ENCODE assay signal across 13 cellular contexts in the genomic region with DNA sequence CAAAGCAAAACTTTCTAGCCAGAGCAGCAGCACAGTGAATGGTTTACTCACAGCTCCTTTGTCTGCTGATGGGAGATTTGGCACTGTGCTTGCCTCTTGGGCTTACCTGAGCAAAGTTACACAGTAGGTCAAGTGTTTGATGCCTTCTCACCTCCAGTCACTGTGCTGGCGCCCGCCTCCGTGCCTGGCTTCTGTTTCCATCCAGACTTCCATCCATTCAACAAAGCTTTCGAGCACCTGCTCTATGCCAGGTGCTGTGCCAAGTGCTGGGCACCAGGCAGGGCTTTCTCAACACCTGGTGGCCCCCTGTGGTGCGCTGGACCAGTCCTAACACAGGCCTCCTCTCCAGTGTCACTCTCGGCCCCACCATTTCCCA.
DNase-seq lines count a peak whose midpoint lies in the region; ATAC-seq and TF ChIP-seq lines count a peak whose summit lies in the region.
"Had no signal": no experiment of that assay in that cellular context is flagged by ENCODE, and none has a peak within 500 bp of the region (broad histone marks: within the 10 kb centered on the region; RNA-seq: fewer than 3 reads in every experiment).

No MANE protein-coding gene starts in this region.

- peak in 6 of 8 donors; percentile 1 to 23 (median 4) for ATAC-seq in heart right ventricle
- no peak for ATAC-seq in GM19395 (IDR thresholded peaks at IDR 0.05; ENCODE audit: unreplicated experiment)
- no peak for ATAC-seq in GM21515 (IDR thresholded peaks at IDR 0.05; ENCODE audit: unreplicated experiment)
- ATAC-seq in HG02610 (IDR thresholded peaks at IDR 0.05; ENCODE audit: unreplicated experiment): no peak
- ATAC-seq: GM12878 had no signal

- TF ChIP-seq CTCF in heart right ventricle (IDR thresholded peaks at IDR 0.05) (no peak), prostate gland (IDR thresholded peaks at IDR 0.05) (no peak), GM13976 (IDR thresholded peaks at IDR 0.05; ENCODE audit: borderline replicate concordance, control extremely low read depth, extremely low read depth, insufficient read depth, missing control alignments) (no peak)

- 62 to 70% methylated on average over 6 of the region's 6 CpGs for WGBS in heart right ventricle, 2 donors
- WGBS in prostate gland: 48% methylated on average over 6 of the region's 6 CpGs

- TF ChIP-seq POLR2A in prostate gland (IDR thresholded peaks at IDR 0.05): no peak

- H3K4me1 ChIP-seq in heart right ventricle (peaks cover 2 to 43% (median 12%) of the 10 kb centered on the region in 9 donors), prostate gland (replicated peaks) (no peaks in the 10 kb centered on the region)

- no peaks in the 10 kb centered on the region for H3K36me3 ChIP-seq in heart right ventricle
- H3K36me3 ChIP-seq in prostate gland: no peaks in the 10 kb centered on the region
- H3K36me3 ChIP-seq: MG63 had no signal

- in situ Hi-C loops in GM13976 (cut with MboI; ENCODE audit: low sequenced_read_pairs, unreplicated experiment): loop anchor here (25.0 kb wide), 1 partner anchor 259 kb away; a partner anchor contains a TSS

- DNase-seq in DMS53 treated with DMSO at 0.1 percent for 48 hours (lab: John Stamatoyannopoulos, UW; ENCODE audit: unreplicated experiment) (peak; percentile 49), NCI-H2196 treated with DMSO at 0.1 percent for 48 hours (lab: John Stamatoyannopoulos, UW; ENCODE audit: unreplicated experiment) (peak; percentile 94), heart right ventricle (peak in 1 of 2 donors; percentile 21), prostate gland (ENCODE audit: low spot score) (peak; percentile 27), GM13976 (ENCODE audit: low spot score) (no peak)
- DNase-seq: activated CD4-positive, alpha-beta T cell treated with anti-CD3 and anti-CD28 coated beads for 1 hour; DMS 273 treated with DMSO at 0.1 percent for 48 hours; effector memory CD4-positive, alpha-beta T cell; MG63 had no signal

- H3K4me3 ChIP-seq in heart right ventricle (peak overlapping the region in 1 of 10 donors; percentile 2), prostate gland (no peak overlapping the region)
- H3K4me3 ChIP-seq: GM12878, MG63 had no signal

- H3K9me3 ChIP-seq in heart right ventricle: no peaks in the 10 kb centered on the region
- no peaks in the 10 kb centered on the region for H3K9me3 ChIP-seq in prostate gland
- H3K9me3 ChIP-seq: MG63 had no signal

- H3K27me3 ChIP-seq in heart right ventricle (no peaks in the 10 kb centered on the region), prostate gland (replicated peaks; ENCODE audit: insufficient read depth) (no peaks in the 10 kb centered on the region)
- H3K27me3 ChIP-seq: MG63 had no signal

- H3K27ac ChIP-seq in heart right ventricle (peak overlapping the region; percentile 66 to 89 (median 78)), prostate gland (peak overlapping the region; percentile 74 to 75)

- intact Hi-C loops in heart right ventricle (cut with DNase I): loop anchor here in 5 of 10 donors (2.0 to 10.0 kb wide), 9 partner anchors 48 to 256 kb away; a partner anchor contains a TSS
- intact Hi-C loops in prostate gland (cut with DNase I): loop anchor here (5.0 kb wide), 1 partner anchor 249 kb away; a partner anchor contains a TSS

Comparison
In these comparisons a context has a peak if more than half of its experiments do, and no peak if none do; other contexts are left out.
1. ATAC-seq: peak in heart right ventricle (6 of 8); none in GM19395 (single experiment), GM21515 (single experiment) and HG02610 (single experiment).